Comparison of ENCODE assay signal across 1 cellular context in the genomic region with DNA sequence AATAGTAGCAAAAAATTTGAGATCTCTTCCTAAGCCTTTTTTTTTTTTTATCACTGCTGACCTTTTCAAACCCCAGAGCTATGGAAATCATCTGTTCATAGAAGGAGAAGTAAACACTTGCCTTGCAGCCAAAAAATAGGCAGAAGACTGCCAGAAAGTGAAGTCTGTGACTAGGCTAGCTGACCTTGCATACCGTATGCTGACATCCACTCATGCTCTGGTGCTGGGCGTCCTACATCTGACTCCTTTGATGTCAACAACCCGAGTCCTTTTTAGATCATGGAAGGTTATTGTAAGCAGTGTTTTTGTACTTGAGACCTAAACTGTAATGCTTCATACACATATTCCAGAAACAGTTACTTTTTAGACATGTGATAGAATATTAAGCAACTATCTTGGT.
TF ChIP-seq lines count a peak whose summit lies in the region.

No MANE protein-coding gene starts in this region.

TF ChIP-seq in GM23338, 12 proteins besides CTCF, POLR2A, EP300 and RAD21 (continued from another document):
- TF ChIP-seq, protein P1, sequence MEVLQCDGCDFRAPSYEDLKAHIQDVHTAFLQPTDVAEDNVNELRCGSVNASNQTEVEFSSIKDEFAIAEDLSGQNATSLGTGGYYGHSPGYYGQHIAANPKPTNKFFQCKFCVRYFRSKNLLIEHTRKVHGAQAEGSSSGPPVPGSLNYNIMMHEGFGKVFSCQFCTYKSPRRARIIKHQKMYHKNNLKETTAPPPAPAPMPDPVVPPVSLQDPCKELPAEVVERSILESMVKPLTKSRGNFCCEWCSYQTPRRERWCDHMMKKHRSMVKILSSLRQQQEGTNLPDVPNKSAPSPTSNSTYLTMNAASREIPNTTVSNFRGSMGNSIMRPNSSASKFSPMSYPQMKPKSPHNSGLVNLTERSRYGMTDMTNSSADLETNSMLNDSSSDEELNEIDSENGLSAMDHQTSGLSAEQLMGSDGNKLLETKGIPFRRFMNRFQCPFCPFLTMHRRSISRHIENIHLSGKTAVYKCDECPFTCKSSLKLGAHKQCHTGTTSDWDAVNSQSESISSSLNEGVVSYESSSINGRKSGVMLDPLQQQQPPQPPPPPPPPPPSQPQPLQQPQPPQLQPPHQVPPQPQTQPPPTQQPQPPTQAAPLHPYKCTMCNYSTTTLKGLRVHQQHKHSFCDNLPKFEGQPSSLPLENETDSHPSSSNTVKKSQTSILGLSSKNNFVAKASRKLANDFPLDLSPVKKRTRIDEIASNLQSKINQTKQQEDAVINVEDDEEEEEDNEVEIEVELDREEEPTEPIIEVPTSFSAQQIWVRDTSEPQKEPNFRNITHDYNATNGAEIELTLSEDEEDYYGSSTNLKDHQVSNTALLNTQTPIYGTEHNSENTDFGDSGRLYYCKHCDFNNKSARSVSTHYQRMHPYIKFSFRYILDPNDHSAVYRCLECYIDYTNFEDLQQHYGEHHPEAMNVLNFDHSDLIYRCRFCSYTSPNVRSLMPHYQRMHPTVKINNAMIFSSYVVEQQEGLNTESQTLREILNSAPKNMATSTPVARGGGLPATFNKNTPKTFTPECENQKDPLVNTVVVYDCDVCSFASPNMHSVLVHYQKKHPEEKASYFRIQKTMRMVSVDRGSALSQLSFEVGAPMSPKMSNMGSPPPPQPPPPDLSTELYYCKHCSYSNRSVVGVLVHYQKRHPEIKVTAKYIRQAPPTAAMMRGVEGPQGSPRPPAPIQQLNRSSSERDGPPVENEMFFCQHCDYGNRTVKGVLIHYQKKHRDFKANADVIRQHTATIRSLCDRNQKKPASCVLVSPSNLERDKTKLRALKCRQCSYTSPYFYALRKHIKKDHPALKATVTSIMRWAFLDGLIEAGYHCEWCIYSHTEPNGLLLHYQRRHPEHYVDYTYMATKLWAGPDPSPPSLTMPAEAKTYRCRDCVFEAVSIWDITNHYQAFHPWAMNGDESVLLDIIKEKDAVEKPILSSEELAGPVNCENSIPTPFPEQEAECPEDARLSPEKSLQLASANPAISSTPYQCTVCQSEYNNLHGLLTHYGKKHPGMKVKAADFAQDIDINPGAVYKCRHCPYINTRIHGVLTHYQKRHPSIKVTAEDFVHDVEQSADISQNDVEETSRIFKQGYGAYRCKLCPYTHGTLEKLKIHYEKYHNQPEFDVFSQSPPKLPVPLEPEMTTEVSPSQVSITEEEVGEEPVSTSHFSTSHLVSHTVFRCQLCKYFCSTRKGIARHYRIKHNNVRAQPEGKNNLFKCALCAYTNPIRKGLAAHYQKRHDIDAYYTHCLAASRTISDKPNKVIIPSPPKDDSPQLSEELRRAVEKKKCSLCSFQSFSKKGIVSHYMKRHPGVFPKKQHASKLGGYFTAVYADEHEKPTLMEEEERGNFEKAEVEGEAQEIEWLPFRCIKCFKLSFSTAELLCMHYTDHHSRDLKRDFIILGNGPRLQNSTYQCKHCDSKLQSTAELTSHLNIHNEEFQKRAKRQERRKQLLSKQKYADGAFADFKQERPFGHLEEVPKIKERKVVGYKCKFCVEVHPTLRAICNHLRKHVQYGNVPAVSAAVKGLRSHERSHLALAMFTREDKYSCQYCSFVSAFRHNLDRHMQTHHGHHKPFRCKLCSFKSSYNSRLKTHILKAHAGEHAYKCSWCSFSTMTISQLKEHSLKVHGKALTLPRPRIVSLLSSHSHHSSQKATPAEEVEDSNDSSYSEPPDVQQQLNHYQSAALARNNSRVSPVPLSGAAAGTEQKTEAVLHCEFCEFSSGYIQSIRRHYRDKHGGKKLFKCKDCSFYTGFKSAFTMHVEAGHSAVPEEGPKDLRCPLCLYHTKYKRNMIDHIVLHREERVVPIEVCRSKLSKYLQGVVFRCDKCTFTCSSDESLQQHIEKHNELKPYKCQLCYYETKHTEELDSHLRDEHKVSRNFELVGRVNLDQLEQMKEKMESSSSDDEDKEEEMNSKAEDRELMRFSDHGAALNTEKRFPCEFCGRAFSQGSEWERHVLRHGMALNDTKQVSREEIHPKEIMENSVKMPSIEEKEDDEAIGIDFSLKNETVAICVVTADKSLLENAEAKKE (CRISPR knock-in tag; IDR thresholded peaks at IDR 0.05), result no peak
- TF ChIP-seq EZH2phosphoT487 (IDR thresholded peaks at IDR 0.05; ENCODE audit: unreplicated experiment), result no peak
- TF ChIP-seq EZH2 (IDR thresholded peaks at IDR 0.05; ENCODE audit: low read depth, unreplicated experiment), result no peak
- TF ChIP-seq POLR2AphosphoS5 (IDR thresholded peaks at IDR 0.05; ENCODE audit: low read depth), result no peak
- TF ChIP-seq JUNB (IDR thresholded peaks at IDR 0.05; ENCODE audit: unreplicated experiment), result no peak
- TF ChIP-seq, protein P2, sequence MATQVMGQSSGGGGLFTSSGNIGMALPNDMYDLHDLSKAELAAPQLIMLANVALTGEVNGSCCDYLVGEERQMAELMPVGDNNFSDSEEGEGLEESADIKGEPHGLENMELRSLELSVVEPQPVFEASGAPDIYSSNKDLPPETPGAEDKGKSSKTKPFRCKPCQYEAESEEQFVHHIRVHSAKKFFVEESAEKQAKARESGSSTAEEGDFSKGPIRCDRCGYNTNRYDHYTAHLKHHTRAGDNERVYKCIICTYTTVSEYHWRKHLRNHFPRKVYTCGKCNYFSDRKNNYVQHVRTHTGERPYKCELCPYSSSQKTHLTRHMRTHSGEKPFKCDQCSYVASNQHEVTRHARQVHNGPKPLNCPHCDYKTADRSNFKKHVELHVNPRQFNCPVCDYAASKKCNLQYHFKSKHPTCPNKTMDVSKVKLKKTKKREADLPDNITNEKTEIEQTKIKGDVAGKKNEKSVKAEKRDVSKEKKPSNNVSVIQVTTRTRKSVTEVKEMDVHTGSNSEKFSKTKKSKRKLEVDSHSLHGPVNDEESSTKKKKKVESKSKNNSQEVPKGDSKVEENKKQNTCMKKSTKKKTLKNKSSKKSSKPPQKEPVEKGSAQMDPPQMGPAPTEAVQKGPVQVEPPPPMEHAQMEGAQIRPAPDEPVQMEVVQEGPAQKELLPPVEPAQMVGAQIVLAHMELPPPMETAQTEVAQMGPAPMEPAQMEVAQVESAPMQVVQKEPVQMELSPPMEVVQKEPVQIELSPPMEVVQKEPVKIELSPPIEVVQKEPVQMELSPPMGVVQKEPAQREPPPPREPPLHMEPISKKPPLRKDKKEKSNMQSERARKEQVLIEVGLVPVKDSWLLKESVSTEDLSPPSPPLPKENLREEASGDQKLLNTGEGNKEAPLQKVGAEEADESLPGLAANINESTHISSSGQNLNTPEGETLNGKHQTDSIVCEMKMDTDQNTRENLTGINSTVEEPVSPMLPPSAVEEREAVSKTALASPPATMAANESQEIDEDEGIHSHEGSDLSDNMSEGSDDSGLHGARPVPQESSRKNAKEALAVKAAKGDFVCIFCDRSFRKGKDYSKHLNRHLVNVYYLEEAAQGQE (IDR thresholded peaks at IDR 0.05; ENCODE audit: unreplicated experiment), result no peak
